In the genomic region with DNA sequence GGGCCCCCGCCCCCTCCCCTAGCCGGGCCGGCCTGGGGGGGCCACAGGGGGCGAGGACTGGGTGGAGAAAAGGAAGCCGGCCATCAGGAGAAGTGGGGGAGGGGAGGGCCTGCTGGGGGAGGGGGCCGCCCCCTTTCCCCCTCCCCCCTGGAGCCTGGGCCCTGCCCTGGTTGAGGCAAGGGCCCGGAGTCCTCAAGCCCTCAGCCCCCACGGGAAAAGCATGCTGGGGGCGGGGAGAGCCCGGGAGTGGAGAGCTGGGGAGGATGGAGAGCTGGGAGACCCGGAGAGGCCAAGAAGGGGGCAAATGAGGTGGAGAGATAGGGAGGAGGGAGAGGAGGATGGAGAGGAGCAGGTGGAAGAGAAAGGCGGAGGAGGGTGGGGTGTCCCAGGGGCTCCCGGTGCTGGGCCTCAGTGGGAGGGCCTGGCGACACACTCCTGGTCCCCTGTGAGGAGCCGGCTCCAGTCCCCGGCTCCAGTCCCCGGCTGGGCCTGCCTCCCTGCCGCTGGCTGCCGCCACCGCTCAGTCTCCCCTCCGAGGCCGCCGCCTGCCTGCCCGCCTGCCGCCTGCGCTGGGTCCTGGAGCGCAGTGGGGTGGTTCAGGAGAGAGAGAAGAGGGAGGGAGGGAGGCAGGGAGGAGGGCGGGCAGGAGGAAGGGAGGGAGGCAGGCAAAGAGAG, we compare ENCODE assay signal across 10 cellular contexts. TPM values are rescaled to one million over a fixed set of nuclear protein-coding genes. Genes with fewer than 3 reads are reported as not detected.
DNase-seq lines count a peak whose midpoint lies in the region; ATAC-seq and TF ChIP-seq lines count a peak whose summit lies in the region.
"Had no signal": no experiment of that assay in that cellular context is flagged by ENCODE, and none has a peak within 500 bp of the region (broad histone marks: within the 10 kb centered on the region; RNA-seq: fewer than 3 reads in every experiment).

A gene with protein sequence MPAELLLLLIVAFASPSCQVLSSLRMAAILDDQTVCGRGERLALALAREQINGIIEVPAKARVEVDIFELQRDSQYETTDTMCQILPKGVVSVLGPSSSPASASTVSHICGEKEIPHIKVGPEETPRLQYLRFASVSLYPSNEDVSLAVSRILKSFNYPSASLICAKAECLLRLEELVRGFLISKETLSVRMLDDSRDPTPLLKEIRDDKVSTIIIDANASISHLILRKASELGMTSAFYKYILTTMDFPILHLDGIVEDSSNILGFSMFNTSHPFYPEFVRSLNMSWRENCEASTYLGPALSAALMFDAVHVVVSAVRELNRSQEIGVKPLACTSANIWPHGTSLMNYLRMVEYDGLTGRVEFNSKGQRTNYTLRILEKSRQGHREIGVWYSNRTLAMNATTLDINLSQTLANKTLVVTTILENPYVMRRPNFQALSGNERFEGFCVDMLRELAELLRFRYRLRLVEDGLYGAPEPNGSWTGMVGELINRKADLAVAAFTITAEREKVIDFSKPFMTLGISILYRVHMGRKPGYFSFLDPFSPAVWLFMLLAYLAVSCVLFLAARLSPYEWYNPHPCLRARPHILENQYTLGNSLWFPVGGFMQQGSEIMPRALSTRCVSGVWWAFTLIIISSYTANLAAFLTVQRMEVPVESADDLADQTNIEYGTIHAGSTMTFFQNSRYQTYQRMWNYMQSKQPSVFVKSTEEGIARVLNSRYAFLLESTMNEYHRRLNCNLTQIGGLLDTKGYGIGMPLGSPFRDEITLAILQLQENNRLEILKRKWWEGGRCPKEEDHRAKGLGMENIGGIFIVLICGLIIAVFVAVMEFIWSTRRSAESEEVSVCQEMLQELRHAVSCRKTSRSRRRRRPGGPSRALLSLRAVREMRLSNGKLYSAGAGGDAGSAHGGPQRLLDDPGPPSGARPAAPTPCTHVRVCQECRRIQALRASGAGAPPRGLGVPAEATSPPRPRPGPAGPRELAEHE (minus strand): TSS at position 588 of the 675 bp plus-strand sequence. CDS start 4,436 bp downstream, outside the sequence.

- H3K27ac ChIP-seq in temporal lobe (ENCODE audit: low read depth, low read length), result peak within 1 kb of the TSS; percentile 61

- no peak for TF ChIP-seq CTCF in brain (conservative IDR thresholded peaks at IDR 0.05)
- TF ChIP-seq CTCF in kidney epithelial cell (IDR thresholded peaks at IDR 0.05; ENCODE audit: insufficient read depth, low read length, poor library complexity, severe bottlenecking), result no peak

- peak within 1 kb of the TSS in 4 of 5 experiments; percentile 94 to 99 (median 98) for H3K27ac Mint-ChIP-seq in brain

- H3K9me3 Mint-ChIP-seq in brain, result no peaks in the 10 kb centered on the region

- H3K36me3 Mint-ChIP-seq in brain, result no peaks in the 10 kb centered on the region

- H3K36me3 ChIP-seq in kidney epithelial cell (ENCODE audit: control insufficient read depth, insufficient read depth, low read length), result no peaks in the 10 kb centered on the region

- peaks cover 14% of the 10 kb centered on the region for H3K27me3 ChIP-seq in kidney epithelial cell (ENCODE audit: control insufficient read depth, insufficient read depth, low read length)

- H3K4me3 ChIP-seq in kidney epithelial cell (ENCODE audit: low read depth, low read length), result peak within 1 kb of the TSS; percentile 50
- H3K4me3 ChIP-seq: A549, mucosa of descending colon had no signal

- DNase-seq in NCI-H1417 (lab: John Stamatoyannopoulos, UW) (peak in 2 of 3 experiments; percentile 71 to 77), NCI-H1417 treated with DMSO at 0.1 percent for 48 hours (lab: John Stamatoyannopoulos, UW) (no peak), kidney epithelial cell (ENCODE audit: low read depth) (no peak)
- DNase-seq in effector CD4-positive, alpha-beta T cell, result no peak
- no peak for DNase-seq in stimulated activated CD4-positive, alpha-beta T cell treated with anti-CD3 and anti-CD28 coated beads, Interleukin-15, amount 100 ng/mL, for 24 hours

- no peak for ATAC-seq in HG02973 (IDR thresholded peaks at IDR 0.05; ENCODE audit: unreplicated experiment)
- ATAC-seq: mucosa of descending colon had no signal

- H3K4me1 Mint-ChIP-seq in brain, result peaks cover 24% of the 10 kb centered on the region

- H3K27me3 Mint-ChIP-seq in brain, result no peaks in the 10 kb centered on the region

- H3K4me3 Mint-ChIP-seq in brain, result peak within 1 kb of the TSS in 2 of 5 experiments; percentile 78 to 80

RNA-seq across cellular contexts. Expression of the gene that starts here (rescaled TPM):
- 56.5 TPM for polyA plus RNA-seq in brain (ENCODE audit: insufficient read depth, low read depth, low replicate concordance)
- total RNA-seq in kidney epithelial cell (14.2 and 20.2 TPM in 2 replicates), temporal lobe (37.1 TPM)

Comparison
In these comparisons a context has a peak if more than half of its experiments do, and no peak if none do; other contexts are left out.
1. DNase-seq: peak in NCI-H1417 (2 of 3); none in NCI-H1417 treated with DMSO at 0.1 percent for 48 hours (single experiment), kidney epithelial cell (single experiment), effector CD4-positive, alpha-beta T cell (single experiment) and stimulated activated CD4-positive, alpha-beta T cell treated with anti-CD3 and anti-CD28 coated beads, Interleukin-15, amount 100 ng/mL, for 24 hours (single experiment).